ENCODE assay signal across 8 cellular contexts in genomic region chr4:1288786-1289185, GRCh38. TPM values are rescaled to one million over a fixed set of nuclear protein-coding genes. Genes with fewer than 3 reads are reported as not detected.
DNase-seq lines count a peak whose midpoint lies in the region; ATAC-seq lines count a peak whose summit lies in the region.

No MANE protein-coding gene starts in this region.

- H3K4me1 ChIP-seq in stomach smooth muscle (ENCODE audit: control insufficient read depth, insufficient read depth, low read length), result peaks cover 31% of the 10 kb centered on the region

- peak overlapping the region; percentile 79 to 91 for H3K9ac ChIP-seq in stomach smooth muscle (ENCODE audit: low read length in 2 of 2)

- H3K27ac Mint-ChIP-seq in T-helper 2 cell treated with Interferon-gamma antibody and Interleukin-4, amounts not matched to agents 5 μg/mL and 100 μg/mL, for 36 hours, result peak overlapping the region; percentile 83
- peak overlapping the region; percentile 86 for H3K27ac Mint-ChIP-seq in activated T-helper 1 cell treated with anti-CD3 and anti-CD28 coated beads, Interleukin-12 subunit alpha, Interleukin-12 subunit beta, Interleukin-2, Interleukin-4 antibody, amounts not matched to agents 30 ng/mL and 10 ng/mL and 1 ng/mL, durations not matched to agents 14 hours and 24 hours and 36 hours

- peaks cover 8% of the 10 kb centered on the region for H3K9me3 ChIP-seq in iPS-18c (ENCODE audit: control insufficient read depth, insufficient read depth, low read length)
- H3K9me3 ChIP-seq in stomach smooth muscle (ENCODE audit: control insufficient read depth in 2 of 2, low read length in 2 of 2), result no peaks in the 10 kb centered on the region

- intact Hi-C loops in activated T-helper 1 cell treated with anti-CD3 and anti-CD28 coated beads, Interleukin-12 subunit alpha, Interleukin-12 subunit beta, Interleukin-2, Interleukin-4 antibody, amounts not matched to agents 30 ng/mL and 10 ng/mL and 1 ng/mL, durations not matched to agents 14 hours and 24 hours and 36 hours (cut with micrococcal nuclease), result loop anchor here (1.0 to 5.0 kb wide), 11 partner anchors 20 to 434 kb away; partner anchors contain the start of genes FGFRL1, TACC3, TMEM129 and UVSSA

- peak overlapping the region; percentile 87 for H3K4me3 Mint-ChIP-seq in T-helper 2 cell treated with Interferon-gamma antibody and Interleukin-4, amounts not matched to agents 5 μg/mL and 100 μg/mL, for 36 hours
- H3K4me3 Mint-ChIP-seq in activated T-helper 1 cell treated with anti-CD3 and anti-CD28 coated beads, Interleukin-12 subunit alpha, Interleukin-12 subunit beta, Interleukin-2, Interleukin-4 antibody, amounts not matched to agents 30 ng/mL and 10 ng/mL and 1 ng/mL, durations not matched to agents 14 hours and 24 hours and 36 hours, result peak overlapping the region; percentile 85

- H3K27me3 ChIP-seq in stomach smooth muscle (ENCODE audit: control insufficient read depth in 1 of 2, insufficient read depth in 2 of 2, low read length in 2 of 2), result no peaks in the 10 kb centered on the region

- peaks cover 13% of the 10 kb centered on the region for H3K36me3 Mint-ChIP-seq in T-helper 2 cell treated with Interferon-gamma antibody and Interleukin-4, amounts not matched to agents 5 μg/mL and 100 μg/mL, for 36 hours (ENCODE audit: low read depth)
- no peaks in the 10 kb centered on the region for H3K36me3 Mint-ChIP-seq in activated T-helper 1 cell treated with anti-CD3 and anti-CD28 coated beads, Interleukin-12 subunit alpha, Interleukin-12 subunit beta, Interleukin-2, Interleukin-4 antibody, amounts not matched to agents 30 ng/mL and 10 ng/mL and 1 ng/mL, durations not matched to agents 14 hours and 24 hours and 36 hours (ENCODE audit: low read depth)

- no peak for DNase-seq in T-helper 2 cell treated with Interferon-gamma antibody and Interleukin-4, amounts not matched to agents 5 μg/mL and 100 μg/mL, for 36 hours (ENCODE audit: low spot score)
- no peak for DNase-seq in T-helper 2 cell
- DNase-seq in activated T-helper 1 cell treated with anti-CD3 and anti-CD28 coated beads, Interleukin-12 subunit alpha, Interleukin-12 subunit beta, Interleukin-2, Interleukin-4 antibody, amounts not matched to agents 30 ng/mL and 10 ng/mL and 1 ng/mL, durations not matched to agents 14 hours and 24 hours and 36 hours (ENCODE audit: low spot score), result no peak
- DNase-seq in NCI-H1092 (lab: John Stamatoyannopoulos, UW), result no peak
- no peak for DNase-seq in stimulated activated CD4-positive, alpha-beta T cell treated with anti-CD3 and anti-CD28 coated beads, Interleukin-4, amount 100 ng/mL, for 24 hours

- H3K4me3 ChIP-seq in iPS-18c (ENCODE audit: insufficient read depth, low read depth, low read length), result peak overlapping the region; percentile 81
- peak overlapping the region; percentile 85 to 87 for H3K4me3 ChIP-seq in stomach smooth muscle (ENCODE audit: low read length in 2 of 2)

- H3K36me3 ChIP-seq in stomach smooth muscle (ENCODE audit: control insufficient read depth in 2 of 2, insufficient read depth in 2 of 2, low read length in 2 of 2), result no peaks in the 10 kb centered on the region

- peaks cover 22% of the 10 kb centered on the region for H3K4me1 Mint-ChIP-seq in T-helper 2 cell treated with Interferon-gamma antibody and Interleukin-4, amounts not matched to agents 5 μg/mL and 100 μg/mL, for 36 hours (ENCODE audit: low read depth)
- H3K4me1 Mint-ChIP-seq in activated T-helper 1 cell treated with anti-CD3 and anti-CD28 coated beads, Interleukin-12 subunit alpha, Interleukin-12 subunit beta, Interleukin-2, Interleukin-4 antibody, amounts not matched to agents 30 ng/mL and 10 ng/mL and 1 ng/mL, durations not matched to agents 14 hours and 24 hours and 36 hours (ENCODE audit: low read depth), result peaks cover 32% of the 10 kb centered on the region

- H3K27me3 Mint-ChIP-seq in T-helper 2 cell treated with Interferon-gamma antibody and Interleukin-4, amounts not matched to agents 5 μg/mL and 100 μg/mL, for 36 hours (ENCODE audit: low read depth), result no peaks in the 10 kb centered on the region
- H3K27me3 Mint-ChIP-seq in activated T-helper 1 cell treated with anti-CD3 and anti-CD28 coated beads, Interleukin-12 subunit alpha, Interleukin-12 subunit beta, Interleukin-2, Interleukin-4 antibody, amounts not matched to agents 30 ng/mL and 10 ng/mL and 1 ng/mL, durations not matched to agents 14 hours and 24 hours and 36 hours (ENCODE audit: insufficient read depth), result peaks cover 2% of the 10 kb centered on the region

- H3K27ac ChIP-seq in stomach smooth muscle (ENCODE audit: low read length), result peak overlapping the region; percentile 49

- no peak for ATAC-seq in HG02973 (IDR thresholded peaks at IDR 0.05; ENCODE audit: unreplicated experiment)

- peaks cover 5% of the 10 kb centered on the region for H3K9me3 Mint-ChIP-seq in T-helper 2 cell treated with Interferon-gamma antibody and Interleukin-4, amounts not matched to agents 5 μg/mL and 100 μg/mL, for 36 hours
- H3K9me3 Mint-ChIP-seq in activated T-helper 1 cell treated with anti-CD3 and anti-CD28 coated beads, Interleukin-12 subunit alpha, Interleukin-12 subunit beta, Interleukin-2, Interleukin-4 antibody, amounts not matched to agents 30 ng/mL and 10 ng/mL and 1 ng/mL, durations not matched to agents 14 hours and 24 hours and 36 hours, result peaks cover 5% of the 10 kb centered on the region

RNA-seq across cellular contexts. Expression of gene MAEA, which starts 0.9 kb away (rescaled TPM):
- total RNA-seq in activated T-helper 1 cell treated with anti-CD3 and anti-CD28 coated beads, Interleukin-12 subunit alpha, Interleukin-12 subunit beta, Interleukin-2, Interleukin-4 antibody, amounts not matched to agents 30 ng/mL and 10 ng/mL and 1 ng/mL, durations not matched to agents 14 hours and 24 hours and 36 hours, result 67.1 and 68.1 TPM in 2 replicates

RNA-seq across cellular contexts. Expression of gene CTBP1, which starts 39.9 kb away (rescaled TPM):
- 203 and 206 TPM in 2 replicates for total RNA-seq in activated T-helper 1 cell treated with anti-CD3 and anti-CD28 coated beads, Interleukin-12 subunit alpha, Interleukin-12 subunit beta, Interleukin-2, Interleukin-4 antibody, amounts not matched to agents 30 ng/mL and 10 ng/mL and 1 ng/mL, durations not matched to agents 14 hours and 24 hours and 36 hours

RNA-seq across cellular contexts. Expression of gene UVSSA, which starts 58.2 kb away (rescaled TPM):
- total RNA-seq in activated T-helper 1 cell treated with anti-CD3 and anti-CD28 coated beads, Interleukin-12 subunit alpha, Interleukin-12 subunit beta, Interleukin-2, Interleukin-4 antibody, amounts not matched to agents 30 ng/mL and 10 ng/mL and 1 ng/mL, durations not matched to agents 14 hours and 24 hours and 36 hours, result 25.8 and 27.5 TPM in 2 replicates
